In the genomic region with DNA sequence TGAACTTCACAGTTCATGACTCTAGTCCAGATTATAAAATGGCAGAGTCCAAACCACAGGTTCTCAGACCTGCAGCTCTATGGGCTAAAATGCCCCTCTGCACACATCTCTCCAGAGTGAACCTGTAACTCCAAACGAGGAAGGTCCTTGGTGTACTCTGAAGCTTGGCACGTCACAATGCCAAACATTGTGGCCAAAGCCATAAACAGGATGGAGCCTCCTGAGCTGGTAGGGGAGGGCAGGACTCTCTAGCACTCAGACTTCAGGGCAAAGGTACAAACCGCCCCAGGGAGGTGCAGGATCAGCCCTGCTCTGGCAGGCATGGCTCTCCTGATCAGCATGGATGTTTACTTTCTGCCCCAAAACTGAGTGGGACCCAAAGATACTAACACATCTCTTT, we compare ENCODE assay signal across 25 cellular contexts. TPM values are rescaled to one million over a fixed set of nuclear protein-coding genes. Genes with fewer than 3 reads are reported as not detected.
"Had no signal": no experiment of that assay in that cellular context is flagged by ENCODE, and none has a peak within 500 bp of the region (broad histone marks: within the 10 kb centered on the region; RNA-seq: fewer than 3 reads in every experiment).

No MANE protein-coding gene starts in this region.

- ATAC-seq: activated CD8-positive, alpha-beta memory T cell treated with anti-CD3 and anti-CD28 coated beads, Interleukin-2, amount 10 ng/mL, durations not matched to agents 7 days and 5 days; naive thymus-derived CD4-positive, alpha-beta T cell; stimulated activated naive CD8-positive, alpha-beta T cell treated with anti-CD3 and anti-CD28 coated beads, Interleukin-15, Interleukin-2, amounts not matched to agents 100 U/mL and 50 U/mL, for 24 hours; WTC11 had no signal

- H3K36me3 ChIP-seq: heart left ventricle, tibial artery had no signal

- H3K27ac ChIP-seq: heart left ventricle, tibial artery had no signal

- H3K4me3 ChIP-seq: heart left ventricle, tibial artery had no signal

- H3K4me1 Mint-ChIP-seq: activated CD8-positive, alpha-beta memory T cell treated with anti-CD3 and anti-CD28 coated beads, Interleukin-2, amount 10 ng/mL, durations not matched to agents 7 days and 5 days; activated naive CD8-positive, alpha-beta T cell treated with anti-CD3 and anti-CD28 coated beads for 36 hours had no signal

- H3K9me3 Mint-ChIP-seq: activated CD4-positive, alpha-beta memory T cell treated with anti-CD3 and anti-CD28 coated beads, Interleukin-2, amount 10 ng/mL, durations not matched to agents 7 days and 5 days; activated naive CD8-positive, alpha-beta T cell treated with anti-CD3 and anti-CD28 coated beads for 36 hours; immature natural killer cell; memory B cell; naive thymus-derived CD4-positive, alpha-beta T cell; T-helper 2 cell treated with Interferon-gamma antibody and Interleukin-4, amounts not matched to agents 5 μg/mL and 100 μg/mL, for 36 hours; WTC11 had no signal

- H3K36me3 Mint-ChIP-seq: activated CD8-positive, alpha-beta memory T cell treated with anti-CD3 and anti-CD28 coated beads, Interleukin-2, amount 10 ng/mL, durations not matched to agents 7 days and 5 days; activated naive CD8-positive, alpha-beta T cell treated with anti-CD3 and anti-CD28 coated beads for 36 hours; immature natural killer cell; memory B cell; WTC11 had no signal

- FAIRE-seq: colon, endometrium, frontal cortex, TTC549, urothelium cell line had no signal

- H3K9me3 ChIP-seq: heart left ventricle, tibial artery had no signal

- DNase-seq: activated CD4-positive, alpha-beta memory T cell treated with anti-CD3 and anti-CD28 coated beads, Interleukin-2, amount 10 ng/mL, durations not matched to agents 7 days and 5 days; activated CD4-positive, alpha-beta T cell treated with anti-CD3 and anti-CD28 coated beads for 4 hours; activated CD8-positive, alpha-beta memory T cell treated with anti-CD3 and anti-CD28 coated beads, Interleukin-2, amount 10 ng/mL, durations not matched to agents 7 days and 5 days; activated naive CD4-positive, alpha-beta T cell; activated naive CD8-positive, alpha-beta T cell treated with anti-CD3 and anti-CD28 coated beads for 36 hours; amniotic stem cell; central memory CD4-positive, alpha-beta T cell; heart left ventricle; immature natural killer cell; kidney glomerular epithelial cell; naive thymus-derived CD4-positive, alpha-beta T cell; retina; stimulated activated CD4-positive, alpha-beta T cell treated with anti-CD3 and anti-CD28 coated beads, Interleukin-2, amount 100 ng/mL, for 24 hours; stimulated activated naive CD8-positive, alpha-beta T cell treated with anti-CD3 and anti-CD28 coated beads, Interleukin-15, Interleukin-2, amounts not matched to agents 100 U/mL and 50 U/mL, for 24 hours; substantia nigra; tibial artery had no signal

- H3K4me3 Mint-ChIP-seq: activated CD4-positive, alpha-beta memory T cell treated with anti-CD3 and anti-CD28 coated beads, Interleukin-2, amount 10 ng/mL, durations not matched to agents 7 days and 5 days; activated CD8-positive, alpha-beta memory T cell treated with anti-CD3 and anti-CD28 coated beads, Interleukin-2, amount 10 ng/mL, durations not matched to agents 7 days and 5 days; activated naive CD8-positive, alpha-beta T cell treated with anti-CD3 and anti-CD28 coated beads for 36 hours; immature natural killer cell; memory B cell; T-helper 2 cell treated with Interferon-gamma antibody and Interleukin-4, amounts not matched to agents 5 μg/mL and 100 μg/mL, for 36 hours; WTC11 had no signal

- H3K27ac Mint-ChIP-seq: activated CD4-positive, alpha-beta memory T cell treated with anti-CD3 and anti-CD28 coated beads, Interleukin-2, amount 10 ng/mL, durations not matched to agents 7 days and 5 days; activated CD8-positive, alpha-beta memory T cell treated with anti-CD3 and anti-CD28 coated beads, Interleukin-2, amount 10 ng/mL, durations not matched to agents 7 days and 5 days; activated naive CD8-positive, alpha-beta T cell treated with anti-CD3 and anti-CD28 coated beads for 36 hours; immature natural killer cell; memory B cell; naive thymus-derived CD4-positive, alpha-beta T cell; T-helper 2 cell treated with Interferon-gamma antibody and Interleukin-4, amounts not matched to agents 5 μg/mL and 100 μg/mL, for 36 hours; WTC11 had no signal

RNA-seq across cellular contexts. Expression of a gene that starts 2.3 kb away (rescaled TPM):
- total RNA-seq: activated CD4-positive, alpha-beta memory T cell treated with anti-CD3 and anti-CD28 coated beads, Interleukin-2, amount 10 ng/mL, durations not matched to agents 7 days and 5 days; activated CD8-positive, alpha-beta memory T cell treated with anti-CD3 and anti-CD28 coated beads, Interleukin-2, amount 10 ng/mL, durations not matched to agents 7 days and 5 days; activated naive CD8-positive, alpha-beta T cell treated with anti-CD3 and anti-CD28 coated beads for 36 hours; mononuclear cell had no signal
- polyA plus RNA-seq: immature natural killer cell; naive thymus-derived CD4-positive, alpha-beta T cell had no signal
